16 cellular contexts compared by ENCODE assay signal in genomic region chr12:2501464-2502181, GRCh38.
DNase-seq lines count a peak whose midpoint lies in the region; ATAC-seq and TF ChIP-seq lines count a peak whose summit lies in the region.
"Had no signal": no experiment of that assay in that cellular context is flagged by ENCODE, and none has a peak within 500 bp of the region (broad histone marks: within the 10 kb centered on the region; RNA-seq: fewer than 3 reads in every experiment).

No MANE protein-coding gene starts in this region.

- H3K36me3 ChIP-seq in Loucy (ENCODE audit: insufficient read depth, low read length): no peaks in the 10 kb centered on the region
- H3K36me3 ChIP-seq in right atrium auricular region: peaks cover 24% of the 10 kb centered on the region
- H3K36me3 ChIP-seq in mesenchymal stem cell (ENCODE audit: control insufficient read depth in 1 of 2, insufficient read depth in 2 of 2, low read depth in 1 of 2, low read length in 2 of 2): peaks cover 0 to 23% of the 10 kb centered on the region in 2 experiments
- H3K36me3 ChIP-seq: MG63 had no signal

- no peak overlapping the region for H2AK5ac ChIP-seq in mesenchymal stem cell (ENCODE audit: low read length, severe bottlenecking)

- H2BK120ac ChIP-seq in mesenchymal stem cell (ENCODE audit: low read depth, low read length): no peak overlapping the region

- TF ChIP-seq CTCF in Loucy (conservative IDR thresholded peaks at IDR 0.05; ENCODE audit: low read length) (no peak), astrocyte of the spinal cord (IDR thresholded peaks at IDR 0.05; ENCODE audit: low read depth, low read length) (no peak), right atrium auricular region (IDR thresholded peaks at IDR 0.05) (no peak)

- H3K23ac ChIP-seq in mesenchymal stem cell (ENCODE audit: low read length in 2 of 2): no peak overlapping the region

- no peaks in the 10 kb centered on the region for H4K20me1 ChIP-seq in Loucy (ENCODE audit: insufficient read depth, low read length, poor library complexity, severe bottlenecking)

- H4K91ac ChIP-seq in mesenchymal stem cell (ENCODE audit: low read length): no peak overlapping the region

- no peaks in the 10 kb centered on the region for H3F3A ChIP-seq in Loucy (ENCODE audit: low read depth)

- no peak overlapping the region for H3K4ac ChIP-seq in mesenchymal stem cell (ENCODE audit: low read depth in 1 of 2, low read length in 2 of 2)

- H2AFZ ChIP-seq in Loucy (ENCODE audit: low read length) (peak overlapping the region; percentile 72), mesenchymal stem cell (ENCODE audit: low read depth, low read length) (no peak overlapping the region)

- DNase-seq in astrocyte of the spinal cord (ENCODE audit: low read depth, low spot score): peak; percentile 4
- DNase-seq in right atrium auricular region (ENCODE audit: low spot score): no peak
- peak; percentile 16 for DNase-seq in putamen (ENCODE audit: low spot score)
- no peak for DNase-seq in activated CD8-positive, alpha-beta memory T cell treated with anti-CD3 and anti-CD28 coated beads, Interleukin-2, amount 50 U/mL, for 48 hours
- DNase-seq in mesenchymal stem cell: no peak
- no peak for DNase-seq in NCI-H524 (lab: John Stamatoyannopoulos, UW)
- DNase-seq: activated CD4-positive, alpha-beta T cell treated with anti-CD3 and anti-CD28 coated beads, Interleukin-2, amount 10 ng/mL, durations not matched to agents 7 days and 5 days; effector CD8-positive, alpha-beta T cell; foreskin fibroblast; H7; MG63; natural killer cell; NCI-H2171; PC-3 had no signal

- in situ Hi-C loops in astrocyte of the spinal cord (cut with HindIII; ENCODE audit: low sequenced_read_pairs): no loop called here

- H2BK5ac ChIP-seq in mesenchymal stem cell (ENCODE audit: low read depth, low read length, poor library complexity, severe bottlenecking): no peak overlapping the region

- no peak for ATAC-seq in HG02938 (IDR thresholded peaks at IDR 0.05; ENCODE audit: unreplicated experiment)
- ATAC-seq: PC-3 had no signal

- no peak overlapping the region for H3K4me3 ChIP-seq in Loucy (ENCODE audit: low read length, poor library complexity, severe bottlenecking)
- H3K4me3 ChIP-seq in astrocyte of the spinal cord (ENCODE audit: low read depth, low read length): no peak overlapping the region
- no peak overlapping the region for H3K4me3 ChIP-seq in right atrium auricular region
- H3K4me3 ChIP-seq in mesenchymal stem cell (ENCODE audit: insufficient read depth in 1 of 2, low read depth in 1 of 2, low read length in 2 of 2): no peak overlapping the region
- H3K4me3 ChIP-seq: MG63 had no signal

- no peaks in the 10 kb centered on the region for H3K9me2 ChIP-seq in Loucy (replicated peaks; ENCODE audit: low read depth, low read length)

- H3K14ac ChIP-seq in mesenchymal stem cell (ENCODE audit: low read length in 2 of 2): peak overlapping the region in 1 of 2 experiments; percentile 14

- H3K9ac ChIP-seq in Loucy (ENCODE audit: low read depth, low read length, poor library complexity, severe bottlenecking) (no peak overlapping the region), mesenchymal stem cell (ENCODE audit: low read length) (no peak overlapping the region)

- no peak overlapping the region for H4K8ac ChIP-seq in mesenchymal stem cell (ENCODE audit: low read length)

- H3K27me3 ChIP-seq in Loucy (ENCODE audit: insufficient read depth, low read length, poor library complexity, severe bottlenecking) (no peaks in the 10 kb centered on the region), right atrium auricular region (no peaks in the 10 kb centered on the region), mesenchymal stem cell (ENCODE audit: control insufficient read depth in 1 of 2, insufficient read depth in 1 of 2, low read length in 2 of 2) (no peaks in the 10 kb centered on the region)
- H3K27me3 ChIP-seq: MG63 had no signal

- H3K4me1 ChIP-seq in Loucy (ENCODE audit: insufficient read depth, low read length, poor library complexity, severe bottlenecking): peaks cover 17% of the 10 kb centered on the region
- peaks cover 0 to 44% of the 10 kb centered on the region in 2 donors for H3K4me1 ChIP-seq in right atrium auricular region
- no peaks in the 10 kb centered on the region for H3K4me1 ChIP-seq in mesenchymal stem cell (ENCODE audit: control insufficient read depth, insufficient read depth, low read depth, low read length)

- H3K79me2 ChIP-seq in Loucy (ENCODE audit: insufficient read depth, low read length): no peaks in the 10 kb centered on the region

- H3K9me3 ChIP-seq in Loucy (ENCODE audit: insufficient read depth, low read depth, low read length) (no peaks in the 10 kb centered on the region), right atrium auricular region (no peaks in the 10 kb centered on the region), mesenchymal stem cell (ENCODE audit: control insufficient read depth, low read length) (no peaks in the 10 kb centered on the region)
- H3K9me3 ChIP-seq: MG63 had no signal

- H3K18ac ChIP-seq in mesenchymal stem cell (ENCODE audit: low read depth in 1 of 2, low read length in 2 of 2): peak overlapping the region in 1 of 2 experiments; percentile 3

- H2BK12ac ChIP-seq in mesenchymal stem cell (ENCODE audit: low read length in 2 of 2): no peak overlapping the region

- peak overlapping the region; percentile 55 to 58 for H3K27ac ChIP-seq in right atrium auricular region
- no peak overlapping the region for H3K27ac ChIP-seq in mesenchymal stem cell (ENCODE audit: low read length, poor library complexity, severe bottlenecking)

- no peaks in the 10 kb centered on the region for H3K79me1 ChIP-seq in mesenchymal stem cell (replicated peaks; ENCODE audit: low read length, poor library complexity, severe bottlenecking)

- WGBS in mesenchymal stem cell: 65% methylated on average over 13 of the region's 14 CpGs

- H3K4me2 ChIP-seq in Loucy (ENCODE audit: low read depth, low read length, poor library complexity, severe bottlenecking) (peak overlapping the region; percentile 20), mesenchymal stem cell (ENCODE audit: low read length, poor library complexity, severe bottlenecking) (no peak overlapping the region)

- no peak overlapping the region for H2BK15ac ChIP-seq in mesenchymal stem cell (ENCODE audit: low read depth, poor library complexity, severe bottlenecking)

Comparison
In these comparisons a context has a peak if more than half of its experiments do, and no peak if none do; other contexts are left out.
1. DNase-seq: peak in astrocyte of the spinal cord (single experiment) and putamen (single experiment); none in right atrium auricular region (single experiment), activated CD8-positive, alpha-beta memory T cell treated with anti-CD3 and anti-CD28 coated beads, Interleukin-2, amount 50 U/mL, for 48 hours (single experiment), mesenchymal stem cell (single experiment) and NCI-H524 (0 of 2).